In genomic region chr1:56263908-56264307, GRCh38 we compare ENCODE assay signal across 28 cellular contexts.
"Had no signal": no experiment of that assay in that cellular context is flagged by ENCODE, and none has a peak within 500 bp of the region (broad histone marks: within the 10 kb centered on the region; RNA-seq: fewer than 3 reads in every experiment).

No MANE protein-coding gene starts in this region.

- DNase-seq: colonic mucosa; cortex of kidney; dermis blood vessel endothelial cell; dorsolateral prefrontal cortex; effector CD4-positive, alpha-beta T cell; effector CD8-positive, alpha-beta T cell; effector memory CD4-positive, alpha-beta T cell; effector memory CD8-positive, alpha-beta T cell; endodermal cell; erythroblast; esophagus squamous epithelium; foreskin fibroblast; foreskin keratinocyte; foreskin melanocyte; gastrocnemius medialis; glutamatergic neuron; head of caudate nucleus; heart left ventricle; heart right ventricle had no signal

- H3K36me3 ChIP-seq: colonic mucosa, esophagus muscularis mucosa, esophagus squamous epithelium, gastrocnemius medialis, gastroesophageal sphincter, heart left ventricle, heart right ventricle had no signal

- FAIRE-seq: colon, endometrium, endothelial cell of umbilical vein, frontal cortex had no signal

- H3K4me1 ChIP-seq: colonic mucosa, esophagus muscularis mucosa, foreskin keratinocyte, gastroesophageal sphincter had no signal

- H3K4me3 ChIP-seq: colonic mucosa, coronary artery, dorsolateral prefrontal cortex, esophagus muscularis mucosa, esophagus squamous epithelium, gastrocnemius medialis, gastroesophageal sphincter, heart left ventricle, heart right ventricle had no signal

- ATAC-seq: effector memory CD8-positive, alpha-beta T cell; esophagus mucosa; foreskin keratinocyte; gastrocnemius medialis; gastroesophageal sphincter; heart left ventricle; heart right ventricle had no signal

- H3K9me3 ChIP-seq: colonic mucosa, gastrocnemius medialis had no signal

- H3K27ac ChIP-seq: colonic mucosa, coronary artery, dorsolateral prefrontal cortex, epithelial cell of prostate, esophagus muscularis mucosa, esophagus squamous epithelium, foreskin keratinocyte, gastrocnemius medialis, gastroesophageal sphincter, heart left ventricle, heart right ventricle had no signal

- H3K27me3 ChIP-seq: colonic mucosa, esophagus muscularis mucosa, esophagus squamous epithelium, foreskin keratinocyte, gastrocnemius medialis, gastroesophageal sphincter had no signal
